Comparison of ENCODE assay signal across 8 cellular contexts in genomic region chr6:96897396-96898240, GRCh38. TPM values are rescaled to one million over a fixed set of nuclear protein-coding genes. Genes with fewer than 3 reads are reported as not detected.
DNase-seq lines count a peak whose midpoint lies in the region; ATAC-seq and TF ChIP-seq lines count a peak whose summit lies in the region.

Gene NDUFAF4, minus strand, starts transcription at chr6:96897891. Its CDS starts 90 bp downstream, at chr6:96897801.

- H3K4me3 Mint-ChIP-seq in CD4-positive, alpha-beta T cell = peak within 1 kb of the TSS; percentile 100

- CTCF ChIA-PET in CD4-positive, alpha-beta T cell (lab: Charles Lee) = interaction anchor here (0.6 to 3.0 kb wide), 5 partner anchors 15 to 1321 kb away, joined by 3 to 19 read pairs (median 3); partner anchors contain the start of gene KLHL32

- peak within 1 kb of the TSS; percentile 85 for H3K27ac Mint-ChIP-seq in CD4-positive, alpha-beta T cell

- no peaks in the 10 kb centered on the region for H3K9me3 ChIP-seq in CD4-positive, alpha-beta T cell (ENCODE audit: control insufficient read depth, low read length)

- peak within 1 kb of the TSS; percentile 89 for H3K27ac ChIP-seq in CD4-positive, alpha-beta T cell (ENCODE audit: low read depth, low read length)

- intact Hi-C loops in CD4-positive, alpha-beta T cell (cut with DNase I, micrococcal nuclease) = loop anchor here (1.0 to 10.0 kb wide), 10 partner anchors 27 to 1323 kb away; partner anchors contain the start of genes MMS22L (in 2 of the 2), GPR63 (in 1 of the 2), KLHL32 (in 1 of the 2) and MANEA (in 1 of the 2)
- intact Hi-C loops in lower leg skin (cut with DNase I; ENCODE audit: low total_unique reads) = loop anchor here (5.0 kb wide), 1 partner anchor 155 kb away; no protein-coding TSS in a partner anchor

- peaks cover 42% of the 10 kb centered on the region for H3K4me1 Mint-ChIP-seq in CD4-positive, alpha-beta T cell (ENCODE audit: low read depth)

- ATAC-seq in CD4-positive, alpha-beta T cell (ENCODE audit: poor library complexity) = peak; percentile 92
- peak; percentile 95 for ATAC-seq in GM19397 (IDR thresholded peaks at IDR 0.05; ENCODE audit: unreplicated experiment)
- peak; percentile 92 for ATAC-seq in HG03571 (IDR thresholded peaks at IDR 0.05; ENCODE audit: unreplicated experiment)

- peak within 1 kb of the TSS; percentile 82 for H3K4me3 ChIP-seq in lower leg skin (ENCODE audit: low read depth, poor library complexity, severe bottlenecking)

- POLR2A ChIA-PET in CD4-positive, alpha-beta T cell (lab: Charles Lee) = interaction anchor here (0.6 to 4.3 kb wide), 6 partner anchors 18 to 376 kb away, joined by 3 to 34 read pairs (median 4); partner anchors contain the start of genes KLHL32 and UFL1

- no peaks in the 10 kb centered on the region for H3K9me3 Mint-ChIP-seq in CD4-positive, alpha-beta T cell

- peak; percentile 87 for TF ChIP-seq CTCF in CD4-positive, alpha-beta T cell (IDR thresholded peaks at IDR 0.05)
- TF ChIP-seq CTCF in lower leg skin (IDR thresholded peaks at IDR 0.05) = no peak

- no peaks in the 10 kb centered on the region for H3K27me3 ChIP-seq in CD4-positive, alpha-beta T cell (ENCODE audit: control insufficient read depth, insufficient read depth, low read length)

- TF ChIP-seq POLR2A in lower leg skin (IDR thresholded peaks at IDR 0.05) = no peak

- peaks cover 35% of the 10 kb centered on the region for H3K36me3 Mint-ChIP-seq in CD4-positive, alpha-beta T cell (ENCODE audit: low read depth)

- peak; percentile 89 to 95 (median 92) for DNase-seq in CD4-positive, alpha-beta T cell
- peak; percentile 97 for DNase-seq in NCI-H774 (lab: John Stamatoyannopoulos, UW)
- DNase-seq in activated CD4-positive, alpha-beta T cell treated with anti-CD3 and anti-CD28 coated beads, Interleukin-2, amount 50 U/mL, for 48 hours = peak; percentile 94 to 96
- DNase-seq in dermis microvascular lymphatic vessel endothelial cell (ENCODE audit: low read depth in 2 of 2) = peak; percentile 89 to 96
- peak; percentile 93 to 99 for DNase-seq in lower leg skin (ENCODE audit: low spot score in 2 of 2)
- peak; percentile 94 for DNase-seq in stimulated activated CD4-positive, alpha-beta T cell treated with anti-CD3 and anti-CD28 coated beads, Interleukin-4, amount 100 ng/mL, for 48 hours (ENCODE audit: low read depth in 2 of 2)

- peaks cover 9% of the 10 kb centered on the region for H3K27me3 Mint-ChIP-seq in CD4-positive, alpha-beta T cell

- WGBS in lower leg skin, 2 donors = 0 to 1% methylated on average over 39 to 43 of the region's 71 CpGs

RNA-seq across cellular contexts. Expression of gene NDUFAF4, which starts in this region (rescaled TPM):
- 10 to 100 TPM; 31.6 to 37.3 TPM for total RNA-seq in CD4-positive, alpha-beta T cell
- total RNA-seq in dermis microvascular lymphatic vessel endothelial cell (4.6 and 4.8 TPM in 2 replicates), lower leg skin (10 to 100 TPM in 3 of 4 donors, 1 to 10 TPM in 1; 6.7 to 19.6 (median 16.4) TPM)

Comparison
In these comparisons a context has a peak if more than half of its experiments do, and no peak if none do; other contexts are left out.
1. Peak in every context shown above with its lines: DNase-seq, ATAC-seq, H3K4me3 ChIP-seq and H3K27ac ChIP-seq.